Comparison of ENCODE assay signal across 1 cellular context in the genomic region with DNA sequence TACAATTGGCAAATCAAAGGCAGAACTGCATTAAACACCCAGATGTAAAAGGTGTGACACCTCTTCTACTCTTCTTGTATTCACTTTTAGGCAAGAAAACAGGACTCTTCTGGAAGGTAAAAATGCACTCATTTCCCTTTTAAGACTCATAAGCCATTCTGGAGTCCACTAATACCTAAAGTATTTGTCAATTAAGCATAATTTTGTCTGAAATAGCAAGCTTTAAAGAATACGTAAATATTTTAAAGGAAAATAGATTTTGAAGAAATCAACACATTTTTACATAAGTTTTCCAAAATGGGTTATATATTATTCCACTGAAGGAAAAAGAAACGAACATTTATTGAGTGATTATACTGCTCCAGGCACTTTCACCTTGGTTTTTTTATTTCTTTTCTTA.
TF ChIP-seq lines count a peak whose summit lies in the region.

No MANE protein-coding gene starts in this region.

TF ChIP-seq in A549, 52 proteins besides CTCF, POLR2A, EP300 and RAD21 (continued from another document):
- no peak for TF ChIP-seq SMC3 (IDR thresholded peaks at IDR 0.05)
TF ChIP-seq in A549: peak in this region for 1.
